ENCODE assay signal across 8 cellular contexts in the genomic region with DNA sequence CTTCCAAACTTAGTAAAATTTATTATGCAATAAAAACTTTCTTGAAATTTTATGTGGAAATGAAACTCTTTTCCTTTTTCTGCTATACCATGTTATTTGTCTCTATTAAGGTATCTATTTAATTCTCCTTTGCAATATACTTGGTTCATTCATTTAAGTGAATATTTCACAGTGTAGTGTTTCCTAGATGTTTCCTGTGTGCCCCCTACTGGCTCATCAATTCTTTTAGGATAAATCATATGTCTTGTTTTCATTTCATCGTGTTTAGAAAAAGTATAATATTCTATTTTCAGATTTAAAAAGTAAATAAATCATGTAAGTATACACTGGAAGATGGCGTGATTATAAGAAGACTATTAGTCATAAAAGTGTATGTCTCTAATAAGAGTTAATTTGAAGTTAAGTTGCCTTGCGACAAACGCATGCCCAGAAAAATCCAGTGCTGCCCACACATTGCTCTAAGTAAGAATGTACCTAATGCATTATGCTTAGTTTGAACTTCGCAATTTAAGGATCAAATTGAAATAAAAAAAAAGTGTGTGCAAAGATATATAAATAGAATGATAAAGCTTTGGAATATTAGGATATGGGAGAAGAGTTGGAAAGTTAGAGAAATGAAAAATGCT.
DNase-seq lines count a peak whose midpoint lies in the region; ATAC-seq, FAIRE-seq and TF ChIP-seq lines count a peak whose summit lies in the region.

No MANE protein-coding gene starts in this region.

- ATAC-seq in activated T-cell treated with anti-CD3 and anti-CD28 coated beads, Interleukin-2, amount 50 U/mL, for 72 hours (replicated peaks in 1 of 2): no peak
- ATAC-seq in stimulated activated naive CD8-positive, alpha-beta T cell treated with anti-CD3 and anti-CD28 coated beads, Interleukin-15, Interleukin-2, amounts not matched to agents 100 U/mL and 50 U/mL, for 24 hours: no peak

- H3K9me3 ChIP-seq in GM23248 (ENCODE audit: low read depth) (no peaks in the 10 kb centered on the region), small intestine (ENCODE audit: control insufficient read depth, low read depth) (no peaks in the 10 kb centered on the region), colonic mucosa (no peaks in the 10 kb centered on the region)

- H4K20me1 ChIP-seq in GM23248 (ENCODE audit: insufficient read depth): no peaks in the 10 kb centered on the region

- H3K4me3 Mint-ChIP-seq in activated T-cell treated with anti-CD3 and anti-CD28 coated beads, Interleukin-2, amount 50 U/mL, for 72 hours: no peak overlapping the region

- H3K27me3 ChIP-seq in GM23248 (replicated peaks; ENCODE audit: insufficient read depth): no peaks in the 10 kb centered on the region
- H3K27me3 ChIP-seq in small intestine (ENCODE audit: control insufficient read depth in 2 of 2, insufficient read depth in 2 of 2, low read length in 2 of 2): no peaks in the 10 kb centered on the region
- H3K27me3 ChIP-seq in colonic mucosa: no peaks in the 10 kb centered on the region

- in situ Hi-C loops in GM23248 (cut with MboI): no loop called here

- H3K9me3 Mint-ChIP-seq in activated T-cell treated with anti-CD3 and anti-CD28 coated beads, Interleukin-2, amount 50 U/mL, for 72 hours: peaks cover 2% of the 10 kb centered on the region in 2 donors

- TF ChIP-seq CTCF in choroid plexus epithelial cell (conservative IDR thresholded peaks at IDR 0.05; ENCODE audit: low read depth, low read length) (no peak), colonic mucosa (IDR thresholded peaks at IDR 0.05) (no peak)

- peak; percentile 44 for FAIRE-seq in small intestine (lab: Jason Lieb, UNC)

- DNase-seq in ELR (ENCODE audit: low read depth) (peak; percentile 0), GM23248 (peak; percentile 16), NCI-H1694 (lab: John Stamatoyannopoulos, UW) (peak; percentile 74), choroid plexus epithelial cell (ENCODE audit: low read depth) (peak; percentile 3), small intestine (peak; percentile 16), colonic mucosa (no peak)
- no peak for DNase-seq in activated T-cell treated with anti-CD3 and anti-CD28 coated beads, Interleukin-2, amount 50 U/mL, for 72 hours
- DNase-seq in stimulated activated naive CD8-positive, alpha-beta T cell treated with anti-CD3 and anti-CD28 coated beads, Interleukin-15, Interleukin-2, amounts not matched to agents 100 U/mL and 50 U/mL, for 24 hours: no peak

- H3K4me3 ChIP-seq in GM23248 (no peak overlapping the region), choroid plexus epithelial cell (ENCODE audit: low read depth, low read length) (no peak overlapping the region), small intestine (ENCODE audit: low read depth in 1 of 2, low read length in 2 of 2) (no peak overlapping the region), colonic mucosa (no peak overlapping the region)

- no peak overlapping the region for H3K4me2 ChIP-seq in GM23248 (ENCODE audit: unreplicated experiment)

- no peaks in the 10 kb centered on the region for H3K36me3 Mint-ChIP-seq in activated T-cell treated with anti-CD3 and anti-CD28 coated beads, Interleukin-2, amount 50 U/mL, for 72 hours (ENCODE audit: insufficient read depth in 2 of 2)

- H3K9ac ChIP-seq in GM23248 (no peak overlapping the region), colonic mucosa (ENCODE audit: low read depth in 2 of 2, low read length in 2 of 2) (no peak overlapping the region)

- H3K27me3 Mint-ChIP-seq in activated T-cell treated with anti-CD3 and anti-CD28 coated beads, Interleukin-2, amount 50 U/mL, for 72 hours (ENCODE audit: low read depth): no peaks in the 10 kb centered on the region

- H3K36me3 ChIP-seq in GM23248 (ENCODE audit: low read depth) (no peaks in the 10 kb centered on the region), small intestine (ENCODE audit: control insufficient read depth in 2 of 2, insufficient read depth in 2 of 2, low read length in 2 of 2) (no peaks in the 10 kb centered on the region), colonic mucosa (no peaks in the 10 kb centered on the region)

- no peaks in the 10 kb centered on the region for H3K79me2 ChIP-seq in GM23248 (ENCODE audit: insufficient read depth)

- WGBS in GM23248 (ENCODE audit: low coverage in 1 of 2, low lambda C conversion rate in 2 of 2, missing lambda C conversion rate in 2 of 2), 2 experiments: 35 to 37% methylated on average over 5 of the region's 5 CpGs
- WGBS in small intestine, 3 donors: 44 to 53% (median 52%) methylated on average over 5 of the region's 5 CpGs

- H3K27ac ChIP-seq in GM23248: no peak overlapping the region
- H3K27ac ChIP-seq in small intestine (ENCODE audit: low read depth in 1 of 2, low read length in 1 of 2): no peak overlapping the region
- H3K27ac ChIP-seq in colonic mucosa: no peak overlapping the region

- no peaks in the 10 kb centered on the region for H3K9me2 ChIP-seq in GM23248 (ENCODE audit: insufficient read depth)

- intact Hi-C loops in colonic mucosa (cut with DNase I): no loop called here

- no peak overlapping the region for H3K27ac Mint-ChIP-seq in activated T-cell treated with anti-CD3 and anti-CD28 coated beads, Interleukin-2, amount 50 U/mL, for 72 hours

- H3K4me1 Mint-ChIP-seq in activated T-cell treated with anti-CD3 and anti-CD28 coated beads, Interleukin-2, amount 50 U/mL, for 72 hours (ENCODE audit: low read depth): no peaks in the 10 kb centered on the region

- no peak overlapping the region for H2AFZ ChIP-seq in GM23248

- H3K4me1 ChIP-seq in GM23248 (ENCODE audit: insufficient read depth) (no peaks in the 10 kb centered on the region), small intestine (ENCODE audit: control insufficient read depth in 2 of 2, insufficient read depth in 1 of 2, low read depth in 1 of 2, low read length in 1 of 2) (no peaks in the 10 kb centered on the region), colonic mucosa (no peaks in the 10 kb centered on the region)

- H3F3A ChIP-seq in GM23248 (ENCODE audit: insufficient read depth): no peaks in the 10 kb centered on the region

Comparison
In these comparisons a context has a peak if more than half of its experiments do, and no peak if none do; other contexts are left out.
1. DNase-seq: peak in ELR (single experiment), GM23248 (single experiment), NCI-H1694 (single experiment), choroid plexus epithelial cell (single experiment) and small intestine (single experiment); none in activated T-cell treated with anti-CD3 and anti-CD28 coated beads, Interleukin-2, amount 50 U/mL, for 72 hours (0 of 2), colonic mucosa (single experiment) and stimulated activated naive CD8-positive, alpha-beta T cell treated with anti-CD3 and anti-CD28 coated beads, Interleukin-15, Interleukin-2, amounts not matched to agents 100 U/mL and 50 U/mL, for 24 hours (single experiment).